8 cellular contexts compared by ENCODE assay signal in the genomic region with DNA sequence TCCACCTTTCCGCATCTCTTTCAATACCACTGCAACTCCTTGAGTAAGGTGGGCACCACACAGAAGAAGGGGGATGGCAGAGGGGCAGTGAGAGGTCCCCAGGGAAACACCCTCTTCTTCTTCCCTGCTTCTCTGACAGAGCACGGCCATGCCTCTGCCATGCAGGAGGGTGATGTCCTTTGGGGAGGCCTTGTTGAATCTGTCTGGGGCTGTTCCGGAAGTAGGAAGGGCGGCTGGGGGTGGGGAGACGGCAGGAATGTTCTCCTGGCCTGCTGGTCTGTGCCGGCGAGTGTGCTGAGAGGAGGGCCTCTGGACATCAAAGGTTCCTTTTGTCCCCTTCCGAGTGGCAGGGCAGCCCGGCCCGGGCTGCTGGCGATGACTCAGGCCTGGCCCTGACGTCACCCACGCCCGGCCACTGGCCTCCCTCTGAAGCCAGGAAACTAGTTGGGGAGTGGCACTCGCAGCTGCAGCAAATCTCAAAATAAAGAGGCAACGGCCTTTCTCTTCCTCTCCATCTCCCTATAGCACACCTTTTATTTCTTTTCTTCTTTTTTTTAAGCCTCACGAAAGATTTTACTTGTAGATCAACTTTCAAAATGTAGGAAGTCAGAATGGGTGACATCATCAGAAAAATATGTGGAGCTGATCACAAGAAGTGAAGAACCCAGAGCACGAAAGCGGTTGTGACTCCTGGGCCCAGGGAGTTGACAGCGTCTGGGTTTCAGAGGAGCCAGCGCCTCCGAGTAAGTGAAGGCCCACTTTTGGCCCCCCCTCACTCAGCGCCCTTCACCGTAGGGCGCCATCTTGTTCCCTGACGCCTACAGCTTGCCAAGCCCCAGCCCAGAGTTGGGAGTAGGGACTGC.
DNase-seq lines count a peak whose midpoint lies in the region; TF ChIP-seq lines count a peak whose summit lies in the region.

A gene with protein sequence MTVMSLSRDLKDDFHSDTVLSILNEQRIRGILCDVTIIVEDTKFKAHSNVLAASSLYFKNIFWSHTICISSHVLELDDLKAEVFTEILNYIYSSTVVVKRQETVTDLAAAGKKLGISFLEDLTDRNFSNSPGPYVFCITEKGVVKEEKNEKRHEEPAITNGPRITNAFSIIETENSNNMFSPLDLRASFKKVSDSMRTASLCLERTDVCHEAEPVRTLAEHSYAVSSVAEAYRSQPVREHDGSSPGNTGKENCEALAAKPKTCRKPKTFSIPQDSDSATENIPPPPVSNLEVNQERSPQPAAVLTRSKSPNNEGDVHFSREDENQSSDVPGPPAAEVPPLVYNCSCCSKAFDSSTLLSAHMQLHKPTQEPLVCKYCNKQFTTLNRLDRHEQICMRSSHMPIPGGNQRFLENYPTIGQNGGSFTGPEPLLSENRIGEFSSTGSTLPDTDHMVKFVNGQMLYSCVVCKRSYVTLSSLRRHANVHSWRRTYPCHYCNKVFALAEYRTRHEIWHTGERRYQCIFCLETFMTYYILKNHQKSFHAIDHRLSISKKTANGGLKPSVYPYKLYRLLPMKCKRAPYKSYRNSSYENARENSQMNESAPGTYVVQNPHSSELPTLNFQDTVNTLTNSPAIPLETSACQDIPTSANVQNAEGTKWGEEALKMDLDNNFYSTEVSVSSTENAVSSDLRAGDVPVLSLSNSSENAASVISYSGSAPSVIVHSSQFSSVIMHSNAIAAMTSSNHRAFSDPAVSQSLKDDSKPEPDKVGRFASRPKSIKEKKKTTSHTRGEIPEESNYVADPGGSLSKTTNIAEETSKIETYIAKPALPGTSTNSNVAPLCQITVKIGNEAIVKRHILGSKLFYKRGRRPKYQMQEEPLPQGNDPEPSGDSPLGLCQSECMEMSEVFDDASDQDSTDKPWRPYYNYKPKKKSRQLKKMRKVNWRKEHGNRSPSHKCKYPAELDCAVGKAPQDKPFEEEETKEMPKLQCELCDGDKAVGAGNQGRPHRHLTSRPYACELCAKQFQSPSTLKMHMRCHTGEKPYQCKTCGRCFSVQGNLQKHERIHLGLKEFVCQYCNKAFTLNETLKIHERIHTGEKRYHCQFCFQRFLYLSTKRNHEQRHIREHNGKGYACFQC (N-terminal part only) (plus strand): TSS at position 443 of the 863 bp plus-strand sequence. CDS start 73,885 bp downstream, outside the sequence.

- H3K36me3 ChIP-seq in brain microvascular endothelial cell (replicated peaks) (peaks cover 25% of the 10 kb centered on the region), iPS DF 6.9 (ENCODE audit: control insufficient read depth, insufficient read depth, low read length) (no peaks in the 10 kb centered on the region), rectal smooth muscle tissue (ENCODE audit: control insufficient read depth, insufficient read depth, low read length) (no peaks in the 10 kb centered on the region)

- TF ChIP-seq CTCF in brain microvascular endothelial cell (IDR thresholded peaks at IDR 0.05; ENCODE audit: low read depth, low read length, missing control alignments), result no peak

- in situ Hi-C loops in brain microvascular endothelial cell (cut with HindIII; ENCODE audit: low pct_ligation_motif_present, low sequenced_read_pairs), result no loop called here

- peak within 1 kb of the TSS; percentile 53 for H3K9ac ChIP-seq in rectal smooth muscle tissue (ENCODE audit: low read length)

- peaks cover 2% of the 10 kb centered on the region; the same call in 1 of the 2 replicates for H3K4me1 ChIP-seq in iPS DF 6.9 (ENCODE audit: control insufficient read depth, insufficient read depth, low read length)
- H3K4me1 ChIP-seq in rectal smooth muscle tissue (ENCODE audit: control insufficient read depth, insufficient read depth, low read length), result peaks cover 34% of the 10 kb centered on the region

- H3K27ac ChIP-seq in brain microvascular endothelial cell (peak within 1 kb of the TSS; percentile 100), iPS DF 6.9 (ENCODE audit: low read length) (no peak within 1 kb of the TSS), rectal smooth muscle tissue (ENCODE audit: low read depth, low read length) (peak within 1 kb of the TSS; percentile 94)

- H3K27me3 ChIP-seq in brain microvascular endothelial cell (replicated peaks), result no peaks in the 10 kb centered on the region
- no peaks in the 10 kb centered on the region for H3K27me3 ChIP-seq in iPS DF 6.9 (ENCODE audit: control insufficient read depth, insufficient read depth, low read length)
- no peaks in the 10 kb centered on the region for H3K27me3 ChIP-seq in rectal smooth muscle tissue (ENCODE audit: control insufficient read depth, insufficient read depth, low read length)

- H3K4me3 ChIP-seq in brain microvascular endothelial cell (ENCODE audit: low read depth, low read length), result peak within 1 kb of the TSS; percentile 50
- H3K4me3 ChIP-seq in iPS DF 6.9 (ENCODE audit: low read length), result no peak within 1 kb of the TSS
- H3K4me3 ChIP-seq in rectal smooth muscle tissue (ENCODE audit: low read length), result peak within 1 kb of the TSS; percentile 58

- no peaks in the 10 kb centered on the region for H3K9me3 ChIP-seq in iPS DF 6.9 (ENCODE audit: control insufficient read depth, insufficient read depth, low read length)

- no CpG with 5 or more reads among the region's 26 CpGs for WGBS in iPS DF 6.9 (ENCODE audit: insufficient coverage, insufficient read length)

- DNase-seq in GM03348 (ENCODE audit: low spot score) (peak; percentile 91), NCI-H226 (peak; percentile 90), brain microvascular endothelial cell (peak; percentile 98), iPS DF 6.9 (ENCODE audit: low read depth, low spot score) (peak; percentile 64), KG1 (lab: John Stamatoyannopoulos, UW) (no peak), AML-193 (lab: John Stamatoyannopoulos, UW) (no peak)
- no peak for DNase-seq in effector CD4-positive, alpha-beta T cell

Comparison
In these comparisons a context has a peak if more than half of its experiments do, and no peak if none do; other contexts are left out.
1. DNase-seq: peak in GM03348 (single experiment), NCI-H226 (single experiment), brain microvascular endothelial cell (single experiment) and iPS DF 6.9 (single experiment); none in KG1 (single experiment), AML-193 (0 of 2) and effector CD4-positive, alpha-beta T cell (single experiment).